18 cellular contexts compared by ENCODE assay signal in the genomic region with DNA sequence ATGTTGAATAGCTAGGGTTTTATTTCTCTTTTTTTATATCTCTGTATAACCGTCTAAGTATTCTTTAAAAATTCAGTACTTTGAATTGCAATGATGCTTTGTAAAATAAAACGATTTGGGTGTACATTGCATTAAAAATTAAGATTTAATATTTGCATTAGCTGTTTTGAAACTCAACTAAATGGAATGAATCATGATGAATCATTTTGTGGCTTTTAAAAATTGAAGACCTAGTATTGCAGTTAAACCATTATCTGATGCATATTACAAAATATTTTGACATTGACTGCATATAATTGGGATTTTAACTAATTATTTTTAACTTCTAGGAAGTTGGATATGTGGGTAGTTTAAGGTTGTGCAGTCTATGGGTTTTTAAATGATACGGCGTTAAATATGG.
"Had no signal": no experiment of that assay in that cellular context is flagged by ENCODE, and none has a peak within 500 bp of the region (broad histone marks: within the 10 kb centered on the region; RNA-seq: fewer than 3 reads in every experiment).

No MANE protein-coding gene starts in this region.

- H3K9me3 ChIP-seq: adrenal gland, gastroesophageal sphincter, pancreas, spleen, stomach, thoracic aorta had no signal

- H3K4me3 Mint-ChIP-seq: activated CD4-positive, alpha-beta memory T cell treated with anti-CD3 and anti-CD28 coated beads, Interleukin-2, amount 10 ng/mL, durations not matched to agents 7 days and 5 days; activated naive CD4-positive, alpha-beta T cell treated with anti-CD3 and anti-CD28 coated beads, Interleukin-2, amount 50 U/mL, for 24 hours; activated T-cell treated with anti-CD3 and anti-CD28 coated beads, Interleukin-2, amount 50 U/mL, for 24 hours; naive B cell; WTC11 had no signal

- H3K36me3 Mint-ChIP-seq: activated naive CD4-positive, alpha-beta T cell treated with anti-CD3 and anti-CD28 coated beads, Interleukin-2, amount 50 U/mL, for 24 hours; WTC11 had no signal

- H3K27ac ChIP-seq: adrenal gland, epithelial cell of prostate, gastroesophageal sphincter, pancreas, spleen, stomach, thoracic aorta had no signal

- H3K27me3 ChIP-seq: adrenal gland, gastroesophageal sphincter, pancreas, spleen, stomach had no signal

- H3K36me3 ChIP-seq: adrenal gland, gastroesophageal sphincter, pancreas, stomach, thoracic aorta had no signal

- H3K4me1 ChIP-seq: adrenal gland, gastroesophageal sphincter, pancreas, spleen, stomach had no signal

- H3K27ac Mint-ChIP-seq: activated CD4-positive, alpha-beta memory T cell treated with anti-CD3 and anti-CD28 coated beads, Interleukin-2, amount 10 ng/mL, durations not matched to agents 7 days and 5 days; activated naive CD4-positive, alpha-beta T cell treated with anti-CD3 and anti-CD28 coated beads, Interleukin-2, amount 50 U/mL, for 24 hours; activated T-cell treated with anti-CD3 and anti-CD28 coated beads, Interleukin-2, amount 50 U/mL, for 24 hours; WTC11 had no signal

- H3K27me3 Mint-ChIP-seq: activated CD4-positive, alpha-beta memory T cell treated with anti-CD3 and anti-CD28 coated beads, Interleukin-2, amount 10 ng/mL, durations not matched to agents 7 days and 5 days; activated naive CD4-positive, alpha-beta T cell treated with anti-CD3 and anti-CD28 coated beads, Interleukin-2, amount 50 U/mL, for 24 hours; activated T-cell treated with anti-CD3 and anti-CD28 coated beads, Interleukin-2, amount 50 U/mL, for 24 hours; naive B cell had no signal

- H3K9me3 Mint-ChIP-seq: activated CD4-positive, alpha-beta memory T cell treated with anti-CD3 and anti-CD28 coated beads, Interleukin-2, amount 10 ng/mL, durations not matched to agents 7 days and 5 days; activated naive CD4-positive, alpha-beta T cell treated with anti-CD3 and anti-CD28 coated beads, Interleukin-2, amount 50 U/mL, for 24 hours; activated T-cell treated with anti-CD3 and anti-CD28 coated beads, Interleukin-2, amount 50 U/mL, for 24 hours; naive B cell; WTC11 had no signal

- H3K4me3 ChIP-seq: adrenal gland, gastroesophageal sphincter, pancreas, spleen, stomach, thoracic aorta had no signal

- DNase-seq: activated CD4-positive, alpha-beta memory T cell treated with anti-CD3 and anti-CD28 coated beads, Interleukin-2, amount 10 ng/mL, durations not matched to agents 7 days and 5 days; activated CD4-positive, alpha-beta T cell treated with anti-CD3 and anti-CD28 coated beads for 4 hours; activated effector memory CD4-positive, alpha-beta T cell treated with Interleukin-2 at 50 U/mL for 16 hours; activated T-cell treated with anti-CD3 and anti-CD28 coated beads, Interleukin-2, amount 50 U/mL, for 24 hours; adrenal gland; central memory CD4-positive, alpha-beta T cell; cortex of kidney; effector memory CD4-positive, alpha-beta T cell; naive B cell; pancreas; spleen; stomach; T-helper 2 cell had no signal

- H3K4me1 Mint-ChIP-seq: activated CD4-positive, alpha-beta memory T cell treated with anti-CD3 and anti-CD28 coated beads, Interleukin-2, amount 10 ng/mL, durations not matched to agents 7 days and 5 days; activated naive CD4-positive, alpha-beta T cell treated with anti-CD3 and anti-CD28 coated beads, Interleukin-2, amount 50 U/mL, for 24 hours had no signal
